Comparison of ENCODE assay signal across 9 cellular contexts in the genomic region with DNA sequence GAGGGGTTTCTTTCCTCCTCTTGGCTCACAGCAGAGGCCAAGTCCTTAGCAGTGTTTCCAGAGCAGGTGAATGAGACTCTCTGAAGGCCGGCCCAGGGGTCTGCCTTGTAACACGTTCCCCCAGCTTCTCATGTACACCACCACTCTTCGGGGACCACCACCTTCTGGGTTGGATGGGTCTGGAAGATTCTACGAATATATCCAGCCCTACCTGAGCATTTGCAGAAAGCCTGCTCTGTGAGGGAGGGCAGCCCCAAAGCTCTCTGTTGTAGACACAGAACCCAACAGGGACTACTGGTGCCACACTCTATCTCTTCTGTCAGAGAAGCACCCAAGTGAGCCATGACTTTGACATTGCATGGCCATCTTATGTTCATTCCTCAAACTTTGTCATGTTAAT.
DNase-seq lines count a peak whose midpoint lies in the region; ATAC-seq and FAIRE-seq lines count a peak whose summit lies in the region.
"Had no signal": no experiment of that assay in that cellular context is flagged by ENCODE, and none has a peak within 500 bp of the region (broad histone marks: within the 10 kb centered on the region; RNA-seq: fewer than 3 reads in every experiment).

No MANE protein-coding gene starts in this region.

- peaks cover 41% of the 10 kb centered on the region for H3K36me3 Mint-ChIP-seq in activated T-helper 1 cell treated with anti-CD3 and anti-CD28 coated beads, Interleukin-12 subunit alpha, Interleukin-12 subunit beta, Interleukin-2, Interleukin-4 antibody, amounts not matched to agents 30 ng/mL and 10 ng/mL and 1 ng/mL, durations not matched to agents 14 hours and 24 hours and 36 hours (ENCODE audit: low read depth)
- peaks cover 0 to 25% (median 5%) of the 10 kb centered on the region in 3 donors for H3K36me3 Mint-ChIP-seq in naive thymus-derived CD8-positive, alpha-beta T cell

- FAIRE-seq in HTR-8/SVneo (lab: Jason Lieb, UNC), result no peak
- FAIRE-seq: GM12891 had no signal

- H3K79me2 ChIP-seq in ACC112 (ENCODE audit: control insufficient read depth, insufficient read depth, low read length, unreplicated experiment), result no peaks in the 10 kb centered on the region

- no peak overlapping the region for H3K27ac ChIP-seq in ACC112 (ENCODE audit: low read depth, low read length)

- POLR2A ChIA-PET in naive thymus-derived CD8-positive, alpha-beta T cell (lab: Charles Lee), result interaction anchor here (0.6 to 6.9 kb wide), 13 partner anchors 8 to 96 kb away, joined by 3 to 124 read pairs (median 18); a partner anchor contains a TSS

- H3K4me1 ChIP-seq in ACC112 (ENCODE audit: control insufficient read depth, insufficient read depth, low read length, unreplicated experiment), result no peaks in the 10 kb centered on the region

- H3K4me3 ChIP-seq in ACC112 (ENCODE audit: low read depth, low read length), result peak overlapping the region; percentile 96; the same call in 1 of the 2 replicates

- H3K36me3 ChIP-seq in ACC112 (ENCODE audit: insufficient read depth, low read length), result no peaks in the 10 kb centered on the region

- H3K9me3 Mint-ChIP-seq in activated T-helper 1 cell treated with anti-CD3 and anti-CD28 coated beads, Interleukin-12 subunit alpha, Interleukin-12 subunit beta, Interleukin-2, Interleukin-4 antibody, amounts not matched to agents 30 ng/mL and 10 ng/mL and 1 ng/mL, durations not matched to agents 14 hours and 24 hours and 36 hours, result no peaks in the 10 kb centered on the region
- no peaks in the 10 kb centered on the region for H3K9me3 Mint-ChIP-seq in naive thymus-derived CD8-positive, alpha-beta T cell

- peak overlapping the region; percentile 81 for H3K4me3 Mint-ChIP-seq in activated T-helper 1 cell treated with anti-CD3 and anti-CD28 coated beads, Interleukin-12 subunit alpha, Interleukin-12 subunit beta, Interleukin-2, Interleukin-4 antibody, amounts not matched to agents 30 ng/mL and 10 ng/mL and 1 ng/mL, durations not matched to agents 14 hours and 24 hours and 36 hours
- peak overlapping the region; percentile 80 to 91 (median 87) for H3K4me3 Mint-ChIP-seq in naive thymus-derived CD8-positive, alpha-beta T cell

- no peak overlapping the region for H2AFZ ChIP-seq in ACC112 (ENCODE audit: low read length, unreplicated experiment)

- peak overlapping the region; percentile 86 for H3K27ac Mint-ChIP-seq in activated T-helper 1 cell treated with anti-CD3 and anti-CD28 coated beads, Interleukin-12 subunit alpha, Interleukin-12 subunit beta, Interleukin-2, Interleukin-4 antibody, amounts not matched to agents 30 ng/mL and 10 ng/mL and 1 ng/mL, durations not matched to agents 14 hours and 24 hours and 36 hours
- peak overlapping the region; percentile 89 to 99 (median 96) for H3K27ac Mint-ChIP-seq in naive thymus-derived CD8-positive, alpha-beta T cell

- ATAC-seq in GM21723 (IDR thresholded peaks at IDR 0.05; ENCODE audit: unreplicated experiment) (peak; percentile 7), HG02870 (IDR thresholded peaks at IDR 0.05; ENCODE audit: unreplicated experiment) (no peak)
- no peak for ATAC-seq in naive thymus-derived CD8-positive, alpha-beta T cell

- intact Hi-C loops in activated T-helper 1 cell treated with anti-CD3 and anti-CD28 coated beads, Interleukin-12 subunit alpha, Interleukin-12 subunit beta, Interleukin-2, Interleukin-4 antibody, amounts not matched to agents 30 ng/mL and 10 ng/mL and 1 ng/mL, durations not matched to agents 14 hours and 24 hours and 36 hours (cut with micrococcal nuclease), result loop anchor here (1.0 kb wide), 4 partner anchors 9 to 62 kb away; a partner anchor contains a TSS

- H3K27me3 Mint-ChIP-seq in activated T-helper 1 cell treated with anti-CD3 and anti-CD28 coated beads, Interleukin-12 subunit alpha, Interleukin-12 subunit beta, Interleukin-2, Interleukin-4 antibody, amounts not matched to agents 30 ng/mL and 10 ng/mL and 1 ng/mL, durations not matched to agents 14 hours and 24 hours and 36 hours (ENCODE audit: insufficient read depth), result no peaks in the 10 kb centered on the region
- H3K27me3 Mint-ChIP-seq in naive thymus-derived CD8-positive, alpha-beta T cell, result no peaks in the 10 kb centered on the region

- H3K4me1 Mint-ChIP-seq in activated T-helper 1 cell treated with anti-CD3 and anti-CD28 coated beads, Interleukin-12 subunit alpha, Interleukin-12 subunit beta, Interleukin-2, Interleukin-4 antibody, amounts not matched to agents 30 ng/mL and 10 ng/mL and 1 ng/mL, durations not matched to agents 14 hours and 24 hours and 36 hours (ENCODE audit: low read depth), result peaks cover 56% of the 10 kb centered on the region
- peaks cover 36 to 73% (median 70%) of the 10 kb centered on the region in 4 donors for H3K4me1 Mint-ChIP-seq in naive thymus-derived CD8-positive, alpha-beta T cell

- DNase-seq in activated T-helper 1 cell treated with anti-CD3 and anti-CD28 coated beads, Interleukin-12 subunit alpha, Interleukin-12 subunit beta, Interleukin-2, Interleukin-4 antibody, amounts not matched to agents 30 ng/mL and 10 ng/mL and 1 ng/mL, durations not matched to agents 14 hours and 24 hours and 36 hours (ENCODE audit: low spot score), result no peak
- no peak for DNase-seq in naive thymus-derived CD8-positive, alpha-beta T cell
- DNase-seq in GM19238 (ENCODE audit: insufficient read length, low spot score), result no peak
- DNase-seq in NCI-H748 treated with DMSO at 0.1 percent for 48 hours (lab: John Stamatoyannopoulos, UW), result no peak
- no peak for DNase-seq in HTR-8/SVneo (ENCODE audit: insufficient read length, low spot score)

- H3K27me3 ChIP-seq in ACC112 (ENCODE audit: insufficient read depth, low read length), result 0 out of 2 replicates have a peak, but pooled peaks cover 9% of the 10 kb centered on the region
